Comparison of ENCODE assay signal across 10 cellular contexts in genomic region chr1:205450448-205450847, GRCh38. TPM values are rescaled to one million over a fixed set of nuclear protein-coding genes. Genes with fewer than 3 reads are reported as not detected.
A peak's percentile ranks its signal among the peaks of the same experiment; 100 is the strongest.
DNase-seq lines count a peak whose midpoint lies in the region; FAIRE-seq and TF ChIP-seq lines count a peak whose summit lies in the region.
"Had no signal": no experiment of that assay in that cellular context is flagged by ENCODE, and none has a peak within 500 bp of the region (broad histone marks: within the 10 kb centered on the region; RNA-seq: fewer than 3 reads in every experiment).

No MANE protein-coding gene starts in this region.

- TF ChIP-seq POLR2A in H1 (IDR thresholded peaks at IDR 0.05; ENCODE audit: control extremely low read depth in 1 of 2, low read depth in 2 of 2, low read length in 2 of 2) = no peak

- H3K79me1 ChIP-seq in H1 (ENCODE audit: low read depth, low read length) = peaks cover 3% of the 10 kb centered on the region; the same call in 1 of the 2 replicates

- no peak overlapping the region for H2AFZ ChIP-seq in H1 (ENCODE audit: low read length)
- no peak overlapping the region for H2AFZ ChIP-seq in smooth muscle cell (ENCODE audit: low read depth)

- no peaks in the 10 kb centered on the region for H3K9me3 ChIP-seq in H1 (ENCODE audit: insufficient read depth in 2 of 2, low read depth in 1 of 2, low read length in 1 of 2)
- no peaks in the 10 kb centered on the region for H3K9me3 ChIP-seq in smooth muscle cell (replicated peaks; ENCODE audit: low read depth)

- H2BK5ac ChIP-seq in H1 (ENCODE audit: low read depth, low read length) = peak overlapping the region; percentile 92

- peak overlapping the region; percentile 76 for H3K4ac ChIP-seq in H1 (replicated peaks; ENCODE audit: insufficient read length, low read depth, low read length)

- peak overlapping the region; percentile 51; the same call in 1 of the 2 replicates for H4K8ac ChIP-seq in H1 (ENCODE audit: extremely low read depth, insufficient read depth, low read length)

- peak overlapping the region; percentile 99 for H2BK12ac ChIP-seq in H1 (ENCODE audit: low read depth, low read length)

- no peak for TF ChIP-seq EP300 in H1 (IDR thresholded peaks at IDR 0.05; ENCODE audit: borderline replicate concordance in 1 of 2, low read depth in 2 of 2, low read length in 2 of 2)

- H3K14ac ChIP-seq in H1 (ENCODE audit: insufficient read length) = no peak overlapping the region

- H3K23me2 ChIP-seq in H1 (ENCODE audit: low read depth, low read length) = peaks cover 10% of the 10 kb centered on the region

- H4K20me1 ChIP-seq in H1 (replicated peaks in 1 of 2; ENCODE audit: control insufficient read depth in 1 of 2, insufficient read depth in 2 of 2, low read length in 2 of 2) (peaks cover 4 to 14% of the 10 kb centered on the region in 2 experiments), smooth muscle cell (ENCODE audit: low read depth) (peaks cover 12% of the 10 kb centered on the region)

- H3K36me3 ChIP-seq in H1 (ENCODE audit: control insufficient read depth in 2 of 4, insufficient read depth in 4 of 4, low read length in 3 of 4) (peaks cover 0 to 10% (median 1%) of the 10 kb centered on the region in 4 experiments; a peak in 2 of 8 replicates), smooth muscle cell (ENCODE audit: low read depth) (no peaks in the 10 kb centered on the region)
- H3K36me3 ChIP-seq: brain microvascular endothelial cell had no signal

- no peak overlapping the region for H3K23ac ChIP-seq in H1 (ENCODE audit: insufficient read length)

- DNase-seq in NCI-H226 (peak; percentile 39), H1 (ENCODE audit: low read depth in 1 of 2, low spot score in 2 of 2) (peak in 1 of 2 experiments; percentile 62), smooth muscle cell (lab: John Stamatoyannopoulos, UW; ENCODE audit: unreplicated experiment) (no peak), LoVo (ENCODE audit: low spot score) (no peak)
- DNase-seq in effector CD8-positive, alpha-beta T cell (lab: John Stamatoyannopoulos, UW) = no peak
- no peak for DNase-seq in activated T-cell treated with anti-CD3 and anti-CD28 coated beads, Interleukin-2, amount 50 U/mL, for 1 hour
- DNase-seq: NCI-H1417 treated with DMSO at 0.1 percent for 48 hours had no signal

- H3K18ac ChIP-seq in H1 (ENCODE audit: extremely low read depth, low read length) = peak overlapping the region; percentile 97

- H3K4me2 ChIP-seq in H1 (ENCODE audit: insufficient read depth in 1 of 2, low read depth in 2 of 2, low read length in 2 of 2) = peak overlapping the region; percentile 72 to 80
- peak overlapping the region; percentile 97 for H3K4me2 ChIP-seq in smooth muscle cell

- CTCF ChIA-PET in H1 (lab: Charles Lee; ENCODE audit: partially characterized antibody) = interaction anchor here (0.6 to 30.2 kb wide), 9 partner anchors 7 to 177 kb away, joined by 3 to 767 read pairs (median 5); partner anchors contain the start of gene LEMD1

- peak overlapping the region; percentile 95 for H4K91ac ChIP-seq in H1 (replicated peaks; ENCODE audit: insufficient read length, low read length)

- H3K79me2 ChIP-seq in H1 (ENCODE audit: control insufficient read depth in 1 of 2, insufficient read depth in 2 of 2, low read length in 2 of 2) = peaks cover 0 to 11% of the 10 kb centered on the region in 2 experiments; a peak in 2 of 4 replicates
- peaks cover 16% of the 10 kb centered on the region for H3K79me2 ChIP-seq in smooth muscle cell (ENCODE audit: low read depth)

- H3K4me3 ChIP-seq in H1 (ENCODE audit: extremely low read depth in 1 of 4, insufficient read depth in 2 of 4, low read depth in 3 of 4, low read length in 4 of 4) = peak overlapping the region in 3 of 4 experiments; percentile 4 to 50 (median 19); a peak in 4 of 8 replicates
- H3K4me3 ChIP-seq in smooth muscle cell = no peak overlapping the region

- peak overlapping the region; percentile 74 for H2BK120ac ChIP-seq in H1 (replicated peaks; ENCODE audit: low read depth, low read length)

- H3K9ac ChIP-seq in H1 (replicated peaks in 1 of 4; ENCODE audit: extremely low read depth in 1 of 4, low read depth in 3 of 4, low read length in 3 of 4) (peak overlapping the region in 1 of 4 experiments; percentile 33; a peak in 2 of 7 replicates), smooth muscle cell (ENCODE audit: low read depth) (peak overlapping the region; percentile 4)

- no peak for FAIRE-seq in H1 (lab: Jason Lieb, UNC)

- 5% methylated on average over 4 of the region's 4 CpGs; no CpG with 5 or more reads in 1 of the 2 experiments for WGBS in H1 (ENCODE audit: extremely low coverage in 1 of 2, insufficient coverage in 1 of 2, insufficient read length in 1 of 2, insufficient replicate concordance in 2 of 2, low coverage in 1 of 2, low lambda C conversion rate in 2 of 2, missing lambda C conversion rate in 1 of 2), 2 experiments
- 23% methylated on average over 3 of the region's 4 CpGs for WGBS in smooth muscle cell (ENCODE audit: low lambda C conversion rate)

- H4K5ac ChIP-seq in H1 (ENCODE audit: insufficient read length, low read depth, low read length) = peak overlapping the region; percentile 26

- no peak overlapping the region for H3K56ac ChIP-seq in H1 (replicated peaks; ENCODE audit: insufficient read length, low read depth, low read length)

- peak overlapping the region; percentile 49; the same call in 1 of the 2 replicates for H3K27ac ChIP-seq in H1 (ENCODE audit: low read depth, low read length)
- H3K27ac ChIP-seq in smooth muscle cell (ENCODE audit: low read depth) = peak overlapping the region; percentile 76
- H3K27ac ChIP-seq: brain microvascular endothelial cell had no signal

- peak overlapping the region; percentile 82; the same call in 1 of the 2 replicates for H2BK15ac ChIP-seq in H1 (ENCODE audit: low read length)

- H3K4me1 ChIP-seq in H1 (replicated peaks in 1 of 4; ENCODE audit: control insufficient read depth in 3 of 4, insufficient read depth in 4 of 4, low read length in 3 of 4) (peaks cover 47 to 89% (median 60%) of the 10 kb centered on the region in 4 experiments), smooth muscle cell (ENCODE audit: low read depth) (peaks cover 76% of the 10 kb centered on the region)

- TF ChIP-seq RAD21 in H1 (IDR thresholded peaks at IDR 0.05 in 1 of 2, conservative IDR thresholded peaks at IDR 0.05 in 1 of 2; ENCODE audit: low read depth in 2 of 2, low read length in 2 of 2) = no peak

- peaks cover 9% of the 10 kb centered on the region for H3F3A ChIP-seq in smooth muscle cell (ENCODE audit: low read depth)

- peak overlapping the region; percentile 97 for H2BK20ac ChIP-seq in H1 (ENCODE audit: low read length)

- POLR2A ChIA-PET in H1 (lab: Charles Lee; ENCODE audit: partially characterized antibody) = interaction anchor here (1.0 to 13.3 kb wide), 13 partner anchors 5 to 157 kb away, joined by 3 to 220 read pairs (median 4); partner anchors contain the start of gene BLACAT1

- H3K27me3 ChIP-seq in H1 (replicated peaks in 1 of 4; ENCODE audit: control insufficient read depth in 3 of 4, extremely low read depth in 1 of 4, insufficient read depth in 3 of 4, low read length in 3 of 4) (peaks cover 0 to 5% (median 1%) of the 10 kb centered on the region in 4 experiments; a peak in 2 of 7 replicates), smooth muscle cell (ENCODE audit: low read depth) (peaks cover 29% of the 10 kb centered on the region)

- peak overlapping the region; percentile 99 for H2AK5ac ChIP-seq in H1 (ENCODE audit: low read depth, low read length)

- no peak for TF ChIP-seq CTCF in H1 (IDR thresholded peaks at IDR 0.05; ENCODE audit: control extremely low read depth in 1 of 3, insufficient read depth in 1 of 3, low read depth in 1 of 3, low read length in 3 of 3)
- TF ChIP-seq CTCF in smooth muscle cell (IDR thresholded peaks at IDR 0.05; ENCODE audit: borderline replicate concordance, insufficient read depth, poor library complexity, severe bottlenecking) = no peak

TF ChIP-seq in H1, 55 proteins besides CTCF, POLR2A, EP300 and RAD21:
- TF ChIP-seq POLR2AphosphoS5 (IDR thresholded peaks at IDR 0.05; ENCODE audit: low read depth, low read length) = 0 out of 2 replicates have a peak, but pooled peaks have one; percentile 10
- TF ChIP-seq KDM1A (IDR thresholded peaks at IDR 0.05; ENCODE audit: borderline replicate concordance, low read length) = no peak

RNA-seq across cellular contexts. Expression of gene BLACAT1, which starts 5.4 kb away (rescaled TPM):
- 3.5 and 3.8 TPM in 2 replicates for total RNA-seq in H1 (2021; fragmentation: NEBNext Ultra II Directional; extraction: Animal tissue kit (Norgen Biotek cat#: 25700))
- polyA plus RNA-seq in H1 (2011; rRNA removed) (6.3 and 10.5 TPM in 2 replicates), smooth muscle cell (0.72 and 2.8 TPM in 2 replicates)
- 7.2 TPM for polyA plus RNA-seq in H1 (2011; cell fraction: cytosol; rRNA removed)
- 18.7 TPM for polyA plus RNA-seq in H1 (2011; cell fraction: nucleus; rRNA removed)
- 6.7 to 8.3 TPM (median 7.4 TPM) in 4 replicates for polyA plus RNA-seq in H1 (2012, experiment 1 of 2)
- polyA plus RNA-seq in H1 (2012, experiment 2 of 2) = 5.7 TPM
- 3.9 TPM for polyA plus RNA-seq in H1 (2013, experiment 1 of 2)
- 3.9 TPM for polyA plus RNA-seq in H1 (2013, experiment 2 of 2)
- 13.1 and 19.7 TPM in 2 replicates for polyA minus RNA-seq in H1 (2011; rRNA and poly(A)+ RNA removed)
- 4.6 TPM for polyA minus RNA-seq in H1 (2011; cell fraction: cytosol; rRNA and poly(A)+ RNA removed)
- 11.3 TPM for polyA minus RNA-seq in H1 (2011; cell fraction: nucleus; rRNA and poly(A)+ RNA removed)
- 1.3 and 3.9 TPM in 2 replicates for total RNA-seq in smooth muscle cell
- total RNA-seq: osteocyte, subcutaneous adipose tissue had no signal

RNA-seq across cellular contexts. Expression of gene LEMD1, which starts 28.6 kb away (rescaled TPM):
- total RNA-seq in H1 (2021; fragmentation: NEBNext Ultra II Directional; extraction: Animal tissue kit (Norgen Biotek cat#: 25700)) = 9.7 and 10.5 TPM in 2 replicates
- polyA plus RNA-seq in H1 (2011; rRNA removed) (10.0 and 10.8 TPM in 2 replicates), smooth muscle cell (8.0 and 15.0 TPM in 2 replicates)
- 10.9 TPM for polyA plus RNA-seq in H1 (2011; cell fraction: cytosol; rRNA removed)
- 23.6 TPM for polyA plus RNA-seq in H1 (2011; cell fraction: nucleus; rRNA removed)
- 10.3 to 15.4 TPM (median 12.6 TPM) in 4 replicates for polyA plus RNA-seq in H1 (2012, experiment 1 of 2)
- 7.8 TPM for polyA plus RNA-seq in H1 (2012, experiment 2 of 2)
- 6.0 TPM for polyA plus RNA-seq in H1 (2013, experiment 1 of 2)
- 5.7 TPM for polyA plus RNA-seq in H1 (2013, experiment 2 of 2)
- polyA minus RNA-seq in H1 (2011; rRNA and poly(A)+ RNA removed) = 14.7 and 17.6 TPM in 2 replicates
- 13.7 TPM for polyA minus RNA-seq in H1 (2011; cell fraction: cytosol; rRNA and poly(A)+ RNA removed)
- 13.6 TPM for polyA minus RNA-seq in H1 (2011; cell fraction: nucleus; rRNA and poly(A)+ RNA removed)
- total RNA-seq in smooth muscle cell = 1.3 and 5.8 TPM in 2 replicates
- total RNA-seq: osteocyte, subcutaneous adipose tissue had no signal

RNA-seq across cellular contexts. Expression of gene CDK18, which starts 54.0 kb away (rescaled TPM):
- 40.9 and 44.0 TPM in 2 replicates for total RNA-seq in H1 (2021; fragmentation: NEBNext Ultra II Directional; extraction: Animal tissue kit (Norgen Biotek cat#: 25700))
- polyA plus RNA-seq in H1 (2011; rRNA removed) (31.2 and 50.3 TPM in 2 replicates), smooth muscle cell (6.1 and 10.0 TPM in 2 replicates)
- polyA plus RNA-seq in H1 (2011; cell fraction: cytosol; rRNA removed) = 19.7 TPM
- 102 TPM for polyA plus RNA-seq in H1 (2011; cell fraction: nucleus; rRNA removed)
- polyA plus RNA-seq in H1 (2012, experiment 1 of 2) = 35.9 to 57.1 TPM (median 46.6 TPM) in 4 replicates
- 29.8 TPM for polyA plus RNA-seq in H1 (2012, experiment 2 of 2)
- polyA plus RNA-seq in H1 (2013, experiment 1 of 2) = 31.5 TPM
- 31.7 TPM for polyA plus RNA-seq in H1 (2013, experiment 2 of 2)
- polyA minus RNA-seq in H1 (2011; rRNA and poly(A)+ RNA removed) = 37.0 and 48.0 TPM in 2 replicates
- polyA minus RNA-seq in H1 (2011; cell fraction: cytosol; rRNA and poly(A)+ RNA removed) = 25.8 TPM
- polyA minus RNA-seq in H1 (2011; cell fraction: nucleus; rRNA and poly(A)+ RNA removed) = 61.8 TPM
- total RNA-seq in smooth muscle cell = 3.5 and 6.1 TPM in 2 replicates
